ENCODE assay signal across 9 cellular contexts in genomic region chr9:92100237-92100911, GRCh38. TPM values are rescaled to one million over a fixed set of nuclear protein-coding genes. Genes with fewer than 3 reads are reported as not detected.
DNase-seq lines count a peak whose midpoint lies in the region; ATAC-seq, FAIRE-seq and TF ChIP-seq lines count a peak whose summit lies in the region.
"Had no signal": no experiment of that assay in that cellular context is flagged by ENCODE, and none has a peak within 500 bp of the region (broad histone marks: within the 10 kb centered on the region; RNA-seq: fewer than 3 reads in every experiment).

No MANE protein-coding gene starts in this region.

- no peak for TF ChIP-seq POLR2A in H54 (IDR thresholded peaks at IDR 0.05; ENCODE audit: low read depth, low read length)

- peak; percentile 97 for FAIRE-seq in H54 (lab: Jason Lieb, UNC)

- peak; percentile 98 for ATAC-seq in esophagus mucosa

- DNase-seq in H54 (ENCODE audit: insufficient read length, low spot score): peak; percentile 81
- peak; percentile 71 for DNase-seq in RPMI7951 (ENCODE audit: low read depth)
- peak; percentile 20 for DNase-seq in pulmonary artery endothelial cell (ENCODE audit: low read depth, low spot score)
- no peak for DNase-seq in Kasumi-1 (lab: John Stamatoyannopoulos, UW)
- DNase-seq in epidermal melanocyte (ENCODE audit: insufficient read length, low spot score): no peak
- no peak for DNase-seq in iPS-NIHi11 (ENCODE audit: low spot score)
- DNase-seq: NCI-H2029 treated with DMSO at 0.1 percent for 48 hours, T-helper 2 cell had no signal

RNA-seq across cellular contexts. Expression of gene SPTLC1, which starts 14.8 kb away (rescaled TPM):
- total RNA-seq in RPMI7951 (2014; rRNA removed; shearing (Covaris generic)): 73.2 and 87.7 TPM in 2 replicates
- 54.6 TPM for total RNA-seq in esophagus mucosa
- 96.0 and 119 TPM in 2 replicates for total RNA-seq in pulmonary artery endothelial cell

Comparison
In these comparisons a context has a peak if more than half of its experiments do, and no peak if none do; other contexts are left out.
1. DNase-seq: peak in H54 (single experiment), RPMI7951 (single experiment) and pulmonary artery endothelial cell (single experiment); none in Kasumi-1 (0 of 2), epidermal melanocyte (single experiment) and iPS-NIHi11 (single experiment).